Comparison of ENCODE assay signal across 1 cellular context in genomic region chr22:32918741-32919140, GRCh38.
TF ChIP-seq lines count a peak whose summit lies in the region.

No MANE protein-coding gene starts in this region.

TF ChIP-seq in WTC11, 78 proteins besides CTCF, POLR2A, EP300 and RAD21:
- TF ChIP-seq TCF7 (CRISPR knock-in tag; IDR thresholded peaks at IDR 0.05; ENCODE audit: low read depth) = no peak
- TF ChIP-seq JAZF1 (CRISPR knock-in tag; IDR thresholded peaks at IDR 0.05) = no peak
- TF ChIP-seq FOXJ3 (CRISPR knock-in tag; IDR thresholded peaks at IDR 0.05; ENCODE audit: borderline replicate concordance) = no peak
- TF ChIP-seq ZNF396 (CRISPR knock-in tag; IDR thresholded peaks at IDR 0.05; ENCODE audit: borderline replicate concordance) = no peak
- TF ChIP-seq FOXP1 (CRISPR knock-in tag; IDR thresholded peaks at IDR 0.05; ENCODE audit: borderline replicate concordance) = no peak
- TF ChIP-seq USF2 (CRISPR knock-in tag; IDR thresholded peaks at IDR 0.05) = no peak
- TF ChIP-seq JUN (CRISPR knock-in tag; IDR thresholded peaks at IDR 0.05) = no peak
- TF ChIP-seq ATF6 (CRISPR knock-in tag; IDR thresholded peaks at IDR 0.05) = no peak
- no peak for TF ChIP-seq HMGA2 (CRISPR knock-in tag; IDR thresholded peaks at IDR 0.05)
- TF ChIP-seq SMAD3 (CRISPR knock-in tag; IDR thresholded peaks at IDR 0.05; ENCODE audit: borderline replicate concordance) = no peak
- TF ChIP-seq ZNF416 (CRISPR knock-in tag; IDR thresholded peaks at IDR 0.05) = no peak
- no peak for TF ChIP-seq SMAD4 (CRISPR knock-in tag; IDR thresholded peaks at IDR 0.05)
- TF ChIP-seq CREB1 (CRISPR knock-in tag; IDR thresholded peaks at IDR 0.05) = no peak
- no peak for TF ChIP-seq MAX (CRISPR knock-in tag; IDR thresholded peaks at IDR 0.05)
- TF ChIP-seq SP1 (CRISPR knock-in tag; conservative IDR thresholded peaks at IDR 0.05) = no peak
- no peak for TF ChIP-seq ZNF281 (CRISPR knock-in tag; IDR thresholded peaks at IDR 0.05)
- TF ChIP-seq ZNF263 (CRISPR knock-in tag; IDR thresholded peaks at IDR 0.05; ENCODE audit: low read depth) = no peak
